ENCODE assay signal across 24 cellular contexts in genomic region chr3:64546856-64547255, GRCh38.
DNase-seq lines count a peak whose midpoint lies in the region; ATAC-seq lines count a peak whose summit lies in the region.
"Had no signal": no experiment of that assay in that cellular context is flagged by ENCODE, and none has a peak within 500 bp of the region (broad histone marks: within the 10 kb centered on the region; RNA-seq: fewer than 3 reads in every experiment).

No MANE protein-coding gene starts in this region.

- no CpG with 5 or more reads among the region's 8 CpGs for WGBS in mesendoderm (ENCODE audit: extremely low coverage, insufficient coverage, low lambda C conversion rate)
- WGBS in neuronal stem cell (ENCODE audit: extremely low coverage in 2 of 2, insufficient read length in 2 of 2, insufficient replicate concordance in 1 of 2), 2 donors = no CpG with 5 or more reads among the region's 8 CpGs

- H3K27ac ChIP-seq in mesendoderm (ENCODE audit: low read depth, low read length) (peak overlapping the region; percentile 31), neuronal stem cell (replicated peaks; ENCODE audit: low read length) (peak overlapping the region; percentile 73)
- no peak overlapping the region for H3K27ac ChIP-seq in effector memory CD4-positive, alpha-beta T cell (ENCODE audit: insufficient read depth, low read length, poor library complexity, severe bottlenecking)
- H3K27ac ChIP-seq: 22Rv1 had no signal

- no peaks in the 10 kb centered on the region for H3K79me2 ChIP-seq in mesendoderm (ENCODE audit: control insufficient read depth, insufficient read depth, low read length)

- no peak overlapping the region for H3K56ac ChIP-seq in mesendoderm (ENCODE audit: low read length)

- no peak overlapping the region for H3K23ac ChIP-seq in mesendoderm (ENCODE audit: low read length)
- no peak overlapping the region for H3K23ac ChIP-seq in neuronal stem cell (ENCODE audit: low read depth, low read length, poor library complexity)

- no peak overlapping the region for H3K14ac ChIP-seq in neuronal stem cell (ENCODE audit: low read length)

- DNase-seq in NCI-H2227 (lab: John Stamatoyannopoulos, UW; ENCODE audit: unreplicated experiment) = peak; percentile 11
- no peak for DNase-seq in NCI-H2227 treated with DMSO at 0.1 percent for 48 hours (lab: John Stamatoyannopoulos, UW)
- no peak for DNase-seq in mesendoderm
- DNase-seq in neuronal stem cell (ENCODE audit: low spot score) = peak; percentile 15
- no peak for DNase-seq in effector memory CD4-positive, alpha-beta T cell
- DNase-seq in DMS153 treated with DMSO at 0.1 percent for 48 hours (lab: John Stamatoyannopoulos, UW; ENCODE audit: unreplicated experiment) = no peak
- DNase-seq: BE2C; Calu3; CD8-positive, alpha-beta memory T cell; DND-41; GOT3; HCEC 1CT; Karpas-422; NCI-H1092; NCI-H1417 treated with DMSO at 0.1 percent for 48 hours; NCI-H1694 treated with DMSO at 0.1 percent for 48 hours; NCI-H2081; NCI-H345; NCI-H510A treated with DMSO at 0.1 percent for 48 hours; NCI-H748 treated with DMSO at 0.1 percent for 48 hours; SK-N-SH had no signal

- no peak overlapping the region for H3K4ac ChIP-seq in mesendoderm (ENCODE audit: low read depth, low read length)
- H3K4ac ChIP-seq in neuronal stem cell (ENCODE audit: low read length) = no peak overlapping the region

- H3K4me2 ChIP-seq in mesendoderm (ENCODE audit: low read length) (no peak overlapping the region), neuronal stem cell (ENCODE audit: insufficient read depth, low read length, poor library complexity, severe bottlenecking) (no peak overlapping the region)
- H3K4me2 ChIP-seq: SK-N-SH had no signal

- ATAC-seq in GM21737 (IDR thresholded peaks at IDR 0.05; ENCODE audit: unreplicated experiment) (no peak), GM21825 (IDR thresholded peaks at IDR 0.05; ENCODE audit: unreplicated experiment) (no peak)

- H2BK15ac ChIP-seq in mesendoderm (replicated peaks; ENCODE audit: low read depth) (no peak overlapping the region), neuronal stem cell (ENCODE audit: low read length) (no peak overlapping the region)

- H2AK5ac ChIP-seq in mesendoderm (ENCODE audit: low read length) = no peak overlapping the region
- no peak overlapping the region for H2AK5ac ChIP-seq in neuronal stem cell (ENCODE audit: low read depth, low read length)

- no peak overlapping the region for H2AFZ ChIP-seq in neuronal stem cell (ENCODE audit: low read length)

- no peaks in the 10 kb centered on the region for H3K27me3 ChIP-seq in mesendoderm (ENCODE audit: insufficient read depth, low read length, poor library complexity)
- no peaks in the 10 kb centered on the region for H3K27me3 ChIP-seq in neuronal stem cell (ENCODE audit: control insufficient read depth in 3 of 3, insufficient read depth in 3 of 3, low read depth in 1 of 3, low read length in 3 of 3)
- H3K27me3 ChIP-seq in effector memory CD4-positive, alpha-beta T cell (replicated peaks; ENCODE audit: control insufficient read depth, insufficient read depth, low read length, poor library complexity, severe bottlenecking) = no peaks in the 10 kb centered on the region
- H3K27me3 ChIP-seq: BE2C had no signal

- H2BK5ac ChIP-seq in mesendoderm (ENCODE audit: low read length) (no peak overlapping the region), neuronal stem cell (ENCODE audit: low read length) (no peak overlapping the region)

- H3K18ac ChIP-seq in mesendoderm (ENCODE audit: low read length) (no peak overlapping the region), neuronal stem cell (ENCODE audit: low read length) (peak overlapping the region; percentile 84)

- H3K4me1 ChIP-seq in mesendoderm (ENCODE audit: control insufficient read depth, low read depth, low read length) (no peaks in the 10 kb centered on the region), neuronal stem cell (ENCODE audit: control insufficient read depth in 2 of 2, insufficient read depth in 1 of 2, low read depth in 1 of 2, low read length in 2 of 2) (peaks cover 13 to 18% of the 10 kb centered on the region in 2 donors)
- no peaks in the 10 kb centered on the region for H3K4me1 ChIP-seq in effector memory CD4-positive, alpha-beta T cell (ENCODE audit: control insufficient read depth, insufficient read depth, low read length, poor library complexity, severe bottlenecking)
- H3K4me1 ChIP-seq: BE2C had no signal

- H3K4me3 ChIP-seq in mesendoderm (ENCODE audit: low read length) (no peak overlapping the region), neuronal stem cell (ENCODE audit: low read length in 2 of 2) (no peak overlapping the region)
- no peak overlapping the region for H3K4me3 ChIP-seq in effector memory CD4-positive, alpha-beta T cell (ENCODE audit: insufficient read depth, low read depth, low read length, poor library complexity, severe bottlenecking)

- H4K91ac ChIP-seq in neuronal stem cell (ENCODE audit: low read depth, low read length, poor library complexity) = no peak overlapping the region

- H3K79me1 ChIP-seq in mesendoderm (ENCODE audit: low read length) (no peaks in the 10 kb centered on the region), neuronal stem cell (ENCODE audit: low read depth, low read length) (no peaks in the 10 kb centered on the region)

- no peak overlapping the region for H2BK12ac ChIP-seq in neuronal stem cell (ENCODE audit: low read length)

- no peaks in the 10 kb centered on the region for H3K36me3 ChIP-seq in mesendoderm (ENCODE audit: control insufficient read depth, insufficient read depth, low read length)
- peaks cover 5 to 10% of the 10 kb centered on the region in 2 donors for H3K36me3 ChIP-seq in neuronal stem cell (replicated peaks in 1 of 2; ENCODE audit: control insufficient read depth in 2 of 2, insufficient read depth in 2 of 2, low read length in 2 of 2)
- no peaks in the 10 kb centered on the region for H3K36me3 ChIP-seq in effector memory CD4-positive, alpha-beta T cell (ENCODE audit: control insufficient read depth, insufficient read depth, low read length)

- H3K9ac ChIP-seq in mesendoderm (ENCODE audit: low read length) (no peak overlapping the region), neuronal stem cell (ENCODE audit: low read depth, low read length, poor library complexity) (no peak overlapping the region)
- H3K9ac ChIP-seq: SK-N-SH had no signal

- H4K8ac ChIP-seq in mesendoderm (ENCODE audit: low read depth, low read length) (no peak overlapping the region), neuronal stem cell (ENCODE audit: low read depth, low read length) (no peak overlapping the region)

- no peaks in the 10 kb centered on the region for H3K9me3 ChIP-seq in neuronal stem cell (replicated peaks in 1 of 2; ENCODE audit: control insufficient read depth in 2 of 2, insufficient read depth in 1 of 2, low read depth in 1 of 2, low read length in 2 of 2)
- no peaks in the 10 kb centered on the region for H3K9me3 ChIP-seq in effector memory CD4-positive, alpha-beta T cell (ENCODE audit: control insufficient read depth, low read length)
- H3K9me3 ChIP-seq: BE2C, SK-N-SH had no signal

- H4K5ac ChIP-seq in mesendoderm (ENCODE audit: low read length) = no peak overlapping the region

- no peak overlapping the region for H2BK120ac ChIP-seq in mesendoderm (ENCODE audit: low read depth, low read length)
- no peak overlapping the region for H2BK120ac ChIP-seq in neuronal stem cell (ENCODE audit: low read depth, low read length)

Comparison
In these comparisons a context has a peak if more than half of its experiments do, and no peak if none do; other contexts are left out.
1. DNase-seq: peak in NCI-H2227 (single experiment) and neuronal stem cell (single experiment); none in NCI-H2227 treated with DMSO at 0.1 percent for 48 hours (single experiment), mesendoderm (single experiment), effector memory CD4-positive, alpha-beta T cell (0 of 3) and DMS153 treated with DMSO at 0.1 percent for 48 hours (single experiment).